In the genomic region with DNA sequence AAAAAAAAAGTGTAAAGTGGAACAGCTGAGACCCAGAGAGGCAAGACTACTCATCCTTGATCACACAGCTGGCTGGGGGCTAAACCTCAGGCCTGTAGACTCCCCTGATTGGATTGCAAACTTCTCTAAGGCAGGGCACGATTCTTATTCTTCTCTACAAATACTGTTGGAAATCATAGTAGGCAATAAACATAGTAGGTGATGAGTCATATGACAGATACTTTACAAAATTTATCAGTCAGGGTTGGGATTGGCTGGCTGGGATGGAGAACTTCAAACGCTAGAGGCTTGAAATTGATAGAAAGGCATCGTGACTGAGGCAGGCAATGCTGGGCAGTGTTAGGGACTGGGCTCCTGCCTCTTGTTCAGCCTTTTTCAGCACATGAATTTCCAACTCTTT, we compare ENCODE assay signal across 35 cellular contexts. TPM values are rescaled to one million over a fixed set of nuclear protein-coding genes. Genes with fewer than 3 reads are reported as not detected.
"Had no signal": no experiment of that assay in that cellular context is flagged by ENCODE, and none has a peak within 500 bp of the region (broad histone marks: within the 10 kb centered on the region; RNA-seq: fewer than 3 reads in every experiment).

No MANE protein-coding gene starts in this region.

- ATAC-seq: activated CD4-positive, alpha-beta T cell treated with anti-CD3 and anti-CD28 coated beads for 36 hours; activated T-cell treated with anti-CD3 and anti-CD28 coated beads, Interleukin-2, amount 50 U/mL, for 4 hours had no signal

- H3K4me3 Mint-ChIP-seq: activated CD4-positive, alpha-beta T cell treated with anti-CD3 and anti-CD28 coated beads for 36 hours; activated CD4-positive, alpha-beta T cell treated with anti-CD3 and anti-CD28 coated beads, Interleukin-2, amount 10 ng/mL, durations not matched to agents 7 days and 5 days; activated naive CD4-positive, alpha-beta T cell treated with anti-CD3 and anti-CD28 coated beads for 36 hours; activated naive CD8-positive, alpha-beta T cell treated with anti-CD3 and anti-CD28 coated beads for 36 hours; activated T-cell treated with anti-CD3 and anti-CD28 coated beads, Interleukin-2, amount 50 U/mL, for 4 hours; activated T-helper 1 cell treated with anti-CD3 and anti-CD28 coated beads, Interleukin-12 subunit alpha, Interleukin-12 subunit beta, Interleukin-2, Interleukin-4 antibody, amounts not matched to agents 30 ng/mL and 10 ng/mL and 1 ng/mL, durations not matched to agents 14 hours and 24 hours and 36 hours; central memory CD8-positive, alpha-beta T cell; T-helper 2 cell treated with Interferon-gamma antibody and Interleukin-4, amounts not matched to agents 5 μg/mL and 100 μg/mL, for 36 hours had no signal

- H3K27ac Mint-ChIP-seq: activated CD4-positive, alpha-beta T cell treated with anti-CD3 and anti-CD28 coated beads for 36 hours; activated naive CD4-positive, alpha-beta T cell treated with anti-CD3 and anti-CD28 coated beads for 36 hours; activated naive CD8-positive, alpha-beta T cell treated with anti-CD3 and anti-CD28 coated beads for 36 hours; activated T-helper 1 cell treated with anti-CD3 and anti-CD28 coated beads, Interleukin-12 subunit alpha, Interleukin-12 subunit beta, Interleukin-2, Interleukin-4 antibody, amounts not matched to agents 30 ng/mL and 10 ng/mL and 1 ng/mL, durations not matched to agents 14 hours and 24 hours and 36 hours; T-helper 2 cell treated with Interferon-gamma antibody and Interleukin-4, amounts not matched to agents 5 μg/mL and 100 μg/mL, for 36 hours had no signal

- DNase-seq: activated CD4-positive, alpha-beta T cell treated with anti-CD3 and anti-CD28 coated beads for 36 hours; activated CD4-positive, alpha-beta T cell treated with anti-CD3 and anti-CD28 coated beads, Interleukin-2, amount 10 ng/mL, durations not matched to agents 7 days and 5 days; activated CD4-positive, alpha-beta T cell treated with anti-CD3 and anti-CD28 coated beads, Interleukin-2, amount 50 U/mL, for 48 hours; activated CD8-positive, alpha-beta memory T cell treated with anti-CD3 and anti-CD28 coated beads, Interleukin-2, amount 50 U/mL, for 4 hours; activated gamma-delta T cell treated with Interleukin-2 at 50 U/mL for 16 hours; activated naive CD4-positive, alpha-beta T cell treated with anti-CD3 and anti-CD28 coated beads for 36 hours; activated naive CD8-positive, alpha-beta T cell treated with anti-CD3 and anti-CD28 coated beads for 36 hours; activated T-cell treated with anti-CD3 and anti-CD28 coated beads for 4 hours; activated T-cell treated with anti-CD3 and anti-CD28 coated beads, Interleukin-2, amount 50 U/mL, for 4 hours; amygdala; Kasumi-1; KG1; MM.1S; NCI-H1092; NCI-H1436 treated with DMSO at 0.1 percent for 48 hours; NCI-H1694 treated with DMSO at 0.1 percent for 48 hours; NCI-H2029 treated with DMSO at 0.1 percent for 48 hours; NCI-H2107; NCI-H2171; NCI-H510A; NCI-H526; NCI-H748 treated with DMSO at 0.1 percent for 48 hours; NK-92 treated with Interleukin-12 subunit alpha and Interleukin-12 subunit beta, amount 100 ng/mL, for 24 hours; PC-9; SHP77; SJCRH30 had no signal

- FAIRE-seq: TTC549 had no signal

- H3K27me3 Mint-ChIP-seq: activated CD4-positive, alpha-beta T cell treated with anti-CD3 and anti-CD28 coated beads for 36 hours; activated naive CD8-positive, alpha-beta T cell treated with anti-CD3 and anti-CD28 coated beads for 36 hours; central memory CD8-positive, alpha-beta T cell had no signal

- H3K4me1 Mint-ChIP-seq: activated CD4-positive, alpha-beta T cell treated with anti-CD3 and anti-CD28 coated beads for 36 hours; activated CD4-positive, alpha-beta T cell treated with anti-CD3 and anti-CD28 coated beads, Interleukin-2, amount 10 ng/mL, durations not matched to agents 7 days and 5 days had no signal

RNA-seq across cellular contexts. Expression of a gene that starts 5.9 kb away (rescaled TPM):
- total RNA-seq: ascending aorta, chondrocyte, PC-9, RPMI7951, SJCRH30 had no signal

RNA-seq across cellular contexts. Expression of a gene that starts 20.1 kb away (rescaled TPM):
- total RNA-seq: activated CD4-positive, alpha-beta T cell treated with anti-CD3 and anti-CD28 coated beads for 36 hours; activated CD4-positive, alpha-beta T cell treated with anti-CD3 and anti-CD28 coated beads, Interleukin-2, amount 10 ng/mL, durations not matched to agents 7 days and 5 days; activated naive CD4-positive, alpha-beta T cell treated with anti-CD3 and anti-CD28 coated beads for 36 hours; activated naive CD8-positive, alpha-beta T cell treated with anti-CD3 and anti-CD28 coated beads for 36 hours; activated T-cell treated with anti-CD3 and anti-CD28 coated beads, Interleukin-2, amount 50 U/mL, for 4 hours; activated T-helper 1 cell treated with anti-CD3 and anti-CD28 coated beads, Interleukin-12 subunit alpha, Interleukin-12 subunit beta, Interleukin-2, Interleukin-4 antibody, amounts not matched to agents 30 ng/mL and 10 ng/mL and 1 ng/mL, durations not matched to agents 14 hours and 24 hours and 36 hours; ascending aorta; cardiac muscle cell; chondrocyte; PC-9; RPMI7951; SJCRH30; T-helper 1 cell treated with Interleukin-12 subunit alpha and Interleukin-12 subunit beta and Interleukin-4 antibody, amounts not matched to agents 30 ng/mL and 1 ng/mL, for 36 hours had no signal
- polyA plus RNA-seq: cardiac muscle cell had no signal
